ENCODE assay signal across 1 cellular context in genomic region chr22:26672590-26673468, GRCh38.
A peak's percentile ranks its signal among the peaks of the same experiment; 100 is the strongest.
TF ChIP-seq lines count a peak whose summit lies in the region.

No MANE protein-coding gene starts in this region.

TF ChIP-seq in GM12878, 131 proteins besides CTCF, POLR2A, EP300 and RAD21 (continued from another document and continues in another):
- TF ChIP-seq PRDM15 (CRISPR knock-in tag; IDR thresholded peaks at IDR 0.05) (no peak), ZZZ3 (IDR thresholded peaks at IDR 0.05; ENCODE audit: control insufficient read depth, insufficient read length, low read depth) (no peak), MTA2 (IDR thresholded peaks at IDR 0.05; ENCODE audit: low read depth) (0 out of 2 replicates have a peak, but pooled peaks have one; percentile 12), NR2F1 (conservative IDR thresholded peaks at IDR 0.05) (no peak), SKIL (IDR thresholded peaks at IDR 0.05; ENCODE audit: low read depth, poor library complexity, severe bottlenecking) (peak; percentile 77), PKNOX1 (IDR thresholded peaks at IDR 0.05) (peak; percentile 85), ATF3 (IDR thresholded peaks at IDR 0.05; ENCODE audit: borderline replicate concordance, extremely low read depth, low read depth, low read length) (no peak), RAD51 (IDR thresholded peaks at IDR 0.05) (peak; percentile 93), MXI1 (IDR thresholded peaks at IDR 0.05; ENCODE audit: low read depth, low read length) (peak; percentile 98), STAT1 (conservative IDR thresholded peaks at IDR 0.05) (no peak; the same call in 1 of the 2 replicates), SUPT20H (IDR thresholded peaks at IDR 0.05; ENCODE audit: borderline replicate concordance, control insufficient read depth, low read depth, low read length) (no peak), HDAC2 (IDR thresholded peaks at IDR 0.05) (no peak), TAF1 (IDR thresholded peaks at IDR 0.05; ENCODE audit: borderline replicate concordance, low read depth, low read length) (peak; percentile 62), NR2C2 (IDR thresholded peaks at IDR 0.05; ENCODE audit: borderline replicate concordance, control insufficient read depth, insufficient read length, low read depth) (no peak), PBX3 (IDR thresholded peaks at IDR 0.05; ENCODE audit: insufficient replicate concordance, low read depth, low read length) (no peak), CBX3 (IDR thresholded peaks at IDR 0.05; ENCODE audit: borderline replicate concordance, low read depth) (no peak), MTA3 (IDR thresholded peaks at IDR 0.05; ENCODE audit: borderline replicate concordance, low read length) (0 out of 2 replicates have a peak, but pooled peaks have one; percentile 21), SMAD1 (IDR thresholded peaks at IDR 0.05; ENCODE audit: low read depth, partially characterized antibody) (peak; percentile 41), ATF7 (IDR thresholded peaks at IDR 0.05; ENCODE audit: low read depth) (peak; percentile 85), BCLAF1 (IDR thresholded peaks at IDR 0.05) (no peak), FOS (IDR thresholded peaks at IDR 0.05; ENCODE audit: borderline replicate concordance, extremely low read depth, insufficient read length) (no peak), JUND (IDR thresholded peaks at IDR 0.05; ENCODE audit: low read depth, low read length) (no peak), POU2F2 (IDR thresholded peaks at IDR 0.05; ENCODE audit: borderline replicate concordance, low read depth, low read length) (peak; percentile 9; the same call in 2 of the 3 replicates), HDGF (IDR thresholded peaks at IDR 0.05) (no peak), ZBTB33 (IDR thresholded peaks at IDR 0.05) (no peak), RB1 (IDR thresholded peaks at IDR 0.05; ENCODE audit: borderline replicate concordance) (0 out of 2 replicates have a peak, but pooled peaks have one; percentile 63), KDM1A (IDR thresholded peaks at IDR 0.05; ENCODE audit: borderline replicate concordance) (no peak), CHD2 (IDR thresholded peaks at IDR 0.05; ENCODE audit: borderline replicate concordance, low read depth, low read length) (no peak), ATF2 (IDR thresholded peaks at IDR 0.05; ENCODE audit: low read length) (peak; percentile 35; the same call in 1 of the 2 replicates), EZH2 (IDR thresholded peaks at IDR 0.05; ENCODE audit: borderline replicate concordance, control insufficient read depth, low read depth, low read length) (no peak), YBX1 (IDR thresholded peaks at IDR 0.05) (no peak), SPI1 (IDR thresholded peaks at IDR 0.05; ENCODE audit: borderline replicate concordance, insufficient read depth, low read depth, low read length) (peak; percentile 10; the same call in 1 of the 2 replicates), SMC3 (IDR thresholded peaks at IDR 0.05; ENCODE audit: borderline replicate concordance, low read length) (no peak), STAT3 (IDR thresholded peaks at IDR 0.05; ENCODE audit: low read depth, low read length) (no peak), BMI1 (IDR thresholded peaks at IDR 0.05; ENCODE audit: borderline replicate concordance) (no peak), E2F4 (IDR thresholded peaks at IDR 0.05; ENCODE audit: low read depth, low read length) (no peak), IKZF1 (conservative IDR thresholded peaks at IDR 0.05) (peak; percentile 93)
